15 cellular contexts compared by ENCODE assay signal in the genomic region with DNA sequence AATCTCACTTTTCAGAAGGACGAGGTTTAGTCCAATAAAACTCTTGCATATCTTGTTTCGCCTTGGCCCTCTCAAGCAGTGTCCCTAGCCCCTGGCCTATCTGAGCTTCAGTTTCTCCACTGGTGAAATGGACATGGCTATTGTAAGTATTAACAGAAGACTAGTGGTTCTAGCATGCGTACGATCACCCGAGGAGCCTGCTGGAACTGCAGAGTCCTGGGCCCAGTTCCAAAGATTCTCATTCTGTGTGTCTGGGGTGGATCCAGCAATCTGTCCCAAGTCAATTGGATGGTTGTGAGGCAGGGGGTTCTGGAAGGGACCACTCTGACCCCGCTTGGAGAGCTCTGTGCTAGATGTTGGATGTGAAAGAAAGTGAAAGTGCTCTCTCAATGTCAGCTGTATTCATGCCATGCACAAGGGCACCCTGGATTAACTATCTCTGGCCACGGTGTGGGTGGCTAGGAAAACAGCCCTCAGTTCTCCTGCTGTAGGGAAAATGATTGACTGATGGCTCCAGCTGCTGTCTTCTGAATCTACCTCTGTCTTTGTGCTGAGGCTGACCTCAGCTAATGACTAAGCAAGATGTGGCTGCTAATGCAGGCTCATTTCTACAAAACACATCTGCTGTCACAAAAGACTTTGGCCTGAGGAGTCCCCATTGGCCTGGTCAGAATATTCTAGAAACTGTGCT. TPM values are rescaled to one million over a fixed set of nuclear protein-coding genes. Genes with fewer than 3 reads are reported as not detected.
A peak's percentile ranks its signal among the peaks of the same experiment; 100 is the strongest.
DNase-seq lines count a peak whose midpoint lies in the region; ATAC-seq, FAIRE-seq and TF ChIP-seq lines count a peak whose summit lies in the region.
"Had no signal": no experiment of that assay in that cellular context is flagged by ENCODE, and none has a peak within 500 bp of the region (broad histone marks: within the 10 kb centered on the region; RNA-seq: fewer than 3 reads in every experiment).

No MANE protein-coding gene starts in this region.

- H3K27me3 Mint-ChIP-seq in WTC11 (ENCODE audit: low read depth) = no peaks in the 10 kb centered on the region; the same call in 1 of the 2 replicates

- peak; percentile 55 for ATAC-seq in K562
- ATAC-seq in HepG2 = peak; percentile 62
- no peak for ATAC-seq in WTC11
- ATAC-seq: left colon had no signal

- no peak overlapping the region for H3K4me3 Mint-ChIP-seq in WTC11

- peaks cover 3 to 5% of the 10 kb centered on the region in 2 experiments for H3K4me1 ChIP-seq in K562 (replicated peaks in 1 of 2; ENCODE audit: control insufficient read depth in 2 of 2, insufficient read depth in 2 of 2, low read length in 2 of 2)
- H3K4me1 ChIP-seq in HepG2 (ENCODE audit: insufficient read depth, low read length) = peaks cover 21% of the 10 kb centered on the region; the same call in 1 of the 2 replicates
- no peaks in the 10 kb centered on the region for H3K4me1 ChIP-seq in suprapubic skin

- no peak for TF ChIP-seq CTCF in K562 (IDR thresholded peaks at IDR 0.05 in 2 of 3, conservative IDR thresholded peaks at IDR 0.05 in 1 of 3; ENCODE audit: insufficient read depth in 2 of 3, low read depth in 1 of 3, low read length in 3 of 3)
- TF ChIP-seq CTCF in HepG2 (CRISPR knock-in tag; IDR thresholded peaks at IDR 0.05) = no peak
- no peak for TF ChIP-seq CTCF in suprapubic skin (IDR thresholded peaks at IDR 0.05)
- TF ChIP-seq CTCF in WTC11 (IDR thresholded peaks at IDR 0.05) = no peak

- DNase-seq in DMS53 (lab: John Stamatoyannopoulos, UW) = peak; percentile 15
- DNase-seq in DMS53 treated with DMSO at 0.1 percent for 48 hours (lab: John Stamatoyannopoulos, UW; ENCODE audit: unreplicated experiment) = no peak
- DNase-seq in K562 (ENCODE audit: extremely low read depth in 1 of 4, low spot score in 3 of 4) = peak in 2 of 4 experiments; percentile 12 to 38
- no peak for DNase-seq in HepG2 (ENCODE audit: low spot score)
- peak in 1 of 2 donors; percentile 37 for DNase-seq in suprapubic skin (ENCODE audit: low spot score in 2 of 2)
- no peak for DNase-seq in NCI-H128 (lab: John Stamatoyannopoulos, UW; ENCODE audit: unreplicated experiment)
- DNase-seq in NCI-H1436 (lab: John Stamatoyannopoulos, UW) = no peak
- DNase-seq in WTC11 (ENCODE audit: low spot score) = no peak
- DNase-seq: 8988T, brain microvascular endothelial cell, DMS153, esophagus squamous epithelium, left colon, NCI-H1930, PC-9 had no signal

- H3K79me2 ChIP-seq in K562 (ENCODE audit: control insufficient read depth, insufficient read depth, low read length) = no peaks in the 10 kb centered on the region
- no peaks in the 10 kb centered on the region for H3K79me2 ChIP-seq in HepG2 (ENCODE audit: insufficient read depth, low read length)

- TF ChIP-seq EP300 in K562 (IDR thresholded peaks at IDR 0.05; ENCODE audit: low read length) (no peak), HepG2 (IDR thresholded peaks at IDR 0.05; ENCODE audit: low read depth in 2 of 2, low read length in 2 of 2) (no peak), HepG2 (CRISPR knock-in tag; IDR thresholded peaks at IDR 0.05; ENCODE audit: borderline replicate concordance) (no peak), suprapubic skin (IDR thresholded peaks at IDR 0.05) (no peak)

- intact Hi-C loops in K562 (cut with micrococcal nuclease) = no loop called here
- intact Hi-C loops in HepG2 (cut with micrococcal nuclease; ENCODE audit: unreplicated experiment) = no loop called here

- H3K4me2 ChIP-seq in K562 (ENCODE audit: insufficient read depth, low read length) (no peak overlapping the region), HepG2 (ENCODE audit: low read depth, low read length) (peak overlapping the region; percentile 72)
- H3K4me2 ChIP-seq: PC-9 had no signal

- peak overlapping the region; percentile 53; the same call in 1 of the 2 replicates for H2AFZ ChIP-seq in K562 (ENCODE audit: low read depth, low read length)
- peak overlapping the region; percentile 37 for H2AFZ ChIP-seq in HepG2 (ENCODE audit: low read length)
- H2AFZ ChIP-seq: PC-9 had no signal

- no peak overlapping the region for H3K27ac Mint-ChIP-seq in WTC11

- H3K36me3 Mint-ChIP-seq in WTC11 = no peaks in the 10 kb centered on the region

- H3K27me3 ChIP-seq in K562 (ENCODE audit: control insufficient read depth in 2 of 2, insufficient read depth in 2 of 2, low read length in 2 of 2) (no peaks in the 10 kb centered on the region), HepG2 (ENCODE audit: control insufficient read depth in 1 of 2, insufficient read depth in 2 of 2, low read length in 2 of 2) (no peaks in the 10 kb centered on the region; a peak in 1 of 5 replicates), suprapubic skin (no peaks in the 10 kb centered on the region)
- H3K27me3 ChIP-seq: brain microvascular endothelial cell, esophagus squamous epithelium had no signal

- POLR2A ChIA-PET in K562 (lab: Yijun Ruan, JAX) = interaction anchor here (0.6 kb wide), 2 partner anchors 66 to 855 kb away, joined by 3 read pairs; a partner anchor contains a TSS
- POLR2A ChIA-PET in HepG2 (lab: Yijun Ruan, JAX) = no interaction called here
- POLR2A ChIA-PET in WTC11 (lab: Charles Lee) = no interaction called here

- CTCF ChIA-PET in K562 (lab: Yijun Ruan, JAX; ENCODE audit: low intra/inter-chr PET ratio) = no interaction called here
- CTCF ChIA-PET in HepG2 (lab: Yijun Ruan, JAX; ENCODE audit: low intra/inter-chr PET ratio, low total read pairs) = no interaction called here
- CTCF ChIA-PET in WTC11 (lab: Charles Lee) = no interaction called here

- no peaks in the 10 kb centered on the region for H4K20me1 ChIP-seq in K562 (replicated peaks; ENCODE audit: control insufficient read depth, insufficient read depth, low read length)
- H4K20me1 ChIP-seq in HepG2 (ENCODE audit: insufficient read depth, low read length) = no peaks in the 10 kb centered on the region

- 55% methylated on average over 7 of the region's 7 CpGs for WGBS in K562 (ENCODE audit: insufficient coverage, low coverage, missing lambda C conversion rate)
- 34% methylated on average over 6 of the region's 7 CpGs for WGBS in HepG2 (ENCODE audit: low lambda C conversion rate)
- 78% methylated on average over 7 of the region's 7 CpGs for WGBS in suprapubic skin

- H3K36me3 ChIP-seq in K562 (ENCODE audit: control insufficient read depth, insufficient read depth, low read length) (no peaks in the 10 kb centered on the region), HepG2 (replicated peaks in 1 of 2; ENCODE audit: control insufficient read depth in 1 of 2, insufficient read depth in 2 of 2, low read length in 2 of 2) (no peaks in the 10 kb centered on the region), suprapubic skin (no peaks in the 10 kb centered on the region)
- H3K36me3 ChIP-seq: brain microvascular endothelial cell, esophagus squamous epithelium had no signal

- no peaks in the 10 kb centered on the region for H3K4me1 Mint-ChIP-seq in WTC11

- no peak for TF ChIP-seq POLR2A in K562 (conservative IDR thresholded peaks at IDR 0.05)
- TF ChIP-seq POLR2A in HepG2 (IDR thresholded peaks at IDR 0.05; ENCODE audit: insufficient read depth in 1 of 2, low read depth in 2 of 2, low read length in 2 of 2) = no peak
- TF ChIP-seq POLR2A in suprapubic skin (IDR thresholded peaks at IDR 0.05) = no peak

- TF ChIP-seq RAD21 in K562 (CRISPR knock-in tag; conservative IDR thresholded peaks at IDR 0.05 in 1 of 2, IDR thresholded peaks at IDR 0.05 in 1 of 2) = no peak
- TF ChIP-seq RAD21 in HepG2 (CRISPR knock-in tag; IDR thresholded peaks at IDR 0.05) = no peak

- no peaks in the 10 kb centered on the region for H3K9me1 ChIP-seq in K562 (ENCODE audit: control insufficient read depth, insufficient read depth, low read length)

- H3K9ac ChIP-seq in K562 (ENCODE audit: insufficient read depth in 1 of 2, low read depth in 2 of 2, low read length in 2 of 2) (no peak overlapping the region), HepG2 (ENCODE audit: insufficient read depth, low read depth, low read length) (peak overlapping the region; percentile 40)

- H3K4me3 ChIP-seq in K562 (no peak overlapping the region), HepG2 (replicated peaks in 1 of 3; ENCODE audit: insufficient read depth in 1 of 3, low read depth in 2 of 3, low read length in 3 of 3) (peak overlapping the region; percentile 42 to 59 (median 54); a peak in 5 of 6 replicates), suprapubic skin (peak overlapping the region; percentile 18)
- H3K4me3 ChIP-seq: PC-9 had no signal

- H3K9me3 ChIP-seq in K562 (replicated peaks; ENCODE audit: control insufficient read depth, insufficient read depth, low read depth, low read length) (no peaks in the 10 kb centered on the region; the same call in 1 of the 2 replicates), HepG2 (ENCODE audit: low read length) (peaks cover 2% of the 10 kb centered on the region; the same call in 1 of the 2 replicates), suprapubic skin (no peaks in the 10 kb centered on the region)
- H3K9me3 ChIP-seq: esophagus squamous epithelium had no signal

- BruUV-seq in K562 (replicated peaks; lab: Mats Ljungman, UMichigan) = no TSS peak
- no TSS peak for BruUV-seq in HepG2 (replicated peaks; lab: Mats Ljungman, UMichigan)

- FAIRE-seq in K562 (lab: Jason Lieb, UNC) = peak; percentile 54
- no peak for FAIRE-seq in HepG2 (lab: Jason Lieb, UNC)

- no peaks in the 10 kb centered on the region for H3K9me3 Mint-ChIP-seq in WTC11

- H3K27ac ChIP-seq in K562 (ENCODE audit: extremely low read depth, low read depth, low read length) (no peak overlapping the region), HepG2 (ENCODE audit: extremely low read length, insufficient read depth, low read length) (no peak overlapping the region), suprapubic skin (no peak overlapping the region)
- H3K27ac ChIP-seq: brain microvascular endothelial cell, esophagus squamous epithelium, PC-9 had no signal

- in situ Hi-C loops in K562 (cut with MboI) (no loop called here), HepG2 (cut with HindIII; ENCODE audit: extremely low pct_ligation_motif_present, low pct_unique_long_range_greater_than_20kb) (no loop called here)

RNA-seq across cellular contexts. Expression of a gene that starts 1.9 kb away (rescaled TPM):
- not detected in 2 replicates for total RNA-seq in K562 (2011; cell fraction: chromatin; rRNA removed; ENCODE audit: low replicate concordance)
- total RNA-seq in K562 (2011; cell fraction: nucleolus; rRNA removed) = not detected in 2 replicates
- not detected in 2 replicates for total RNA-seq in K562 (2011; cell fraction: nucleoplasm; rRNA removed)
- total RNA-seq in K562 (2014; rRNA removed) = not detected in 2 replicates
- not detected in 2 replicates for total RNA-seq in K562 (2014; rRNA removed; fragmentation: Illumina TruSeq; extraction: Trizol)
- not detected in 2 replicates for total RNA-seq in K562 (2015; rRNA removed; fragmentation: Illumina TruSeq; extraction: Trizol)
- not detected in 2 replicates for total RNA-seq in K562 (2021)
- polyA plus RNA-seq in K562 (2011; rRNA removed) = not detected in 2 replicates
- polyA plus RNA-seq in K562 (2011; cell fraction: cytosol; rRNA removed) = not detected in 2 replicates
- not detected in 2 replicates for polyA plus RNA-seq in K562 (2011; cell fraction: nucleus; rRNA removed)
- polyA plus RNA-seq in K562 (2012) = 0.19 TPM in 1 of 2 replicates, not detected in the other
- not detected in 2 replicates for polyA plus RNA-seq in K562 (2014; fragmentation: Illumina TruSeq; extraction: Trizol)
- not detected for polyA plus RNA-seq in K562 (2014; fragmentation: Nextera tagmentation; extraction: Ambion mirVana)
- polyA plus RNA-seq in K562 (2014; rRNA removed) = not detected in 2 replicates
- not detected in 2 replicates for polyA minus RNA-seq in K562 (2011; rRNA and poly(A)+ RNA removed)
- polyA minus RNA-seq in K562 (2011; cell fraction: cytosol; rRNA and poly(A)+ RNA removed) = not detected in 2 replicates
- polyA minus RNA-seq in K562 (2011; cell fraction: nucleus; rRNA and poly(A)+ RNA removed) = not detected in 2 replicates
- total RNA-seq in HepG2 (2016; rRNA removed; fragmentation: Illumina TruSeq; extraction: Trizol) = 0.11 TPM in 1 of 2 replicates, not detected in the other
- total RNA-seq in HepG2 (2016; cell fraction: cytosol; rRNA removed; fragmentation: Illumina TruSeq; extraction: Trizol; ENCODE audit: low read depth) = not detected in 2 replicates
- not detected in 2 replicates for total RNA-seq in HepG2 (2016; cell fraction: insoluble cytoplasmic fraction; rRNA removed; fragmentation: Illumina TruSeq; extraction: Trizol)
- total RNA-seq in HepG2 (2016; cell fraction: membrane; rRNA removed; fragmentation: Illumina TruSeq; extraction: Trizol) = not detected in 2 replicates
- total RNA-seq in HepG2 (2016; cell fraction: nucleus; rRNA removed; fragmentation: Illumina TruSeq; extraction: Trizol) = not detected in 2 replicates
- 0.16 and 0.18 TPM in 2 replicates for polyA plus RNA-seq in HepG2 (2011; rRNA removed)
- polyA plus RNA-seq in HepG2 (2011; cell fraction: cytosol; rRNA removed) = 0.14 and 0.15 TPM in 2 replicates
- polyA plus RNA-seq in HepG2 (2011; cell fraction: nucleus; rRNA removed) = 0.28 TPM in 1 of 2 replicates, not detected in the other
- polyA plus RNA-seq in HepG2 (2012) = 0.09 and 0.15 TPM in 2 replicates
- not detected in 2 replicates for polyA plus RNA-seq in HepG2 (2016; cell fraction: cytosol; fragmentation: Illumina TruSeq; extraction: Trizol; ENCODE audit: low read depth)
- not detected in 2 replicates for polyA plus RNA-seq in HepG2 (2016; cell fraction: insoluble cytoplasmic fraction; fragmentation: Illumina TruSeq; extraction: Trizol; ENCODE audit: low read depth)
- not detected in 2 replicates for polyA plus RNA-seq in HepG2 (2016; cell fraction: membrane; fragmentation: Illumina TruSeq; extraction: Trizol; ENCODE audit: low read depth)
- polyA plus RNA-seq in HepG2 (2016; cell fraction: nucleus; fragmentation: Illumina TruSeq; extraction: Trizol; ENCODE audit: insufficient read depth, low read depth) = not detected in 2 replicates
- polyA minus RNA-seq in HepG2 (2011; rRNA and poly(A)+ RNA removed; ENCODE audit: low replicate concordance) = 0.14 and 0.82 TPM in 2 replicates
- not detected in 2 replicates for polyA minus RNA-seq in HepG2 (2011; cell fraction: cytosol; rRNA and poly(A)+ RNA removed)
- not detected in 2 replicates for polyA minus RNA-seq in HepG2 (2011; cell fraction: nucleus; rRNA and poly(A)+ RNA removed)
- total RNA-seq in suprapubic skin = 1 to 10 TPM in 2 of 4 donors, under 1 TPM in 1, not detected in 1; 0.39 to 1.8 (median 1.4) TPM
- 0.11 TPM in 1 of 3 replicates, not detected in the others for total RNA-seq in WTC11 (2021)
- total RNA-seq: PC-9 had no signal

RNA-seq across cellular contexts. Expression of a gene that starts 16.5 kb away (rescaled TPM):
- total RNA-seq in K562 (2011; cell fraction: chromatin; rRNA removed; ENCODE audit: low replicate concordance) = 0.19 and 0.35 TPM in 2 replicates
- 0.17 and 0.39 TPM in 2 replicates for total RNA-seq in K562 (2011; cell fraction: nucleolus; rRNA removed)
- total RNA-seq in K562 (2011; cell fraction: nucleoplasm; rRNA removed) = 0.53 and 0.66 TPM in 2 replicates
- total RNA-seq in K562 (2014; rRNA removed) (0.45 and 0.57 TPM in 2 replicates), K562 (2014; rRNA removed; fragmentation: Illumina TruSeq; extraction: Trizol) (0.65 and 0.83 TPM in 2 replicates), K562 (2015; rRNA removed; fragmentation: Illumina TruSeq; extraction: Trizol) (0.57 and 0.87 TPM in 2 replicates), K562 (2021) (1.3 and 1.4 TPM in 2 replicates), HepG2 (2016; rRNA removed; fragmentation: Illumina TruSeq; extraction: Trizol) (0.15 TPM in 1 of 2 replicates, not detected in the other), suprapubic skin (1 to 10 TPM; 1.3 to 3.9 (median 2.3) TPM), WTC11 (2021) (3.6 to 4.3 TPM (median 4.1 TPM) in 3 replicates)
- polyA plus RNA-seq in K562 (2011; rRNA removed) (0.45 and 0.53 TPM in 2 replicates), K562 (2014; fragmentation: Illumina TruSeq; extraction: Trizol) (1.4 and 1.6 TPM in 2 replicates), K562 (2014; fragmentation: Nextera tagmentation; extraction: Ambion mirVana) (under 1 TPM; 0.01 to 0.24 TPM), K562 (2014; rRNA removed) (0.85 and 0.91 TPM in 2 replicates), HepG2 (2011; rRNA removed) (0.01 and 0.07 TPM in 2 replicates)
- polyA plus RNA-seq in K562 (2011; cell fraction: cytosol; rRNA removed) = 0.29 and 0.36 TPM in 2 replicates
- 0.25 and 0.26 TPM in 2 replicates for polyA plus RNA-seq in K562 (2011; cell fraction: nucleus; rRNA removed)
- 1.4 and 3.0 TPM in 2 replicates for polyA plus RNA-seq in K562 (2012)
- 0.42 and 0.84 TPM in 2 replicates for polyA minus RNA-seq in K562 (2011; rRNA and poly(A)+ RNA removed)
- not detected in 2 replicates for polyA minus RNA-seq in K562 (2011; cell fraction: cytosol; rRNA and poly(A)+ RNA removed)
- polyA minus RNA-seq in K562 (2011; cell fraction: nucleus; rRNA and poly(A)+ RNA removed) = 0.22 and 0.27 TPM in 2 replicates
- total RNA-seq in HepG2 (2016; cell fraction: cytosol; rRNA removed; fragmentation: Illumina TruSeq; extraction: Trizol; ENCODE audit: low read depth) = not detected in 2 replicates
- 0.04 and 0.07 TPM in 2 replicates for total RNA-seq in HepG2 (2016; cell fraction: insoluble cytoplasmic fraction; rRNA removed; fragmentation: Illumina TruSeq; extraction: Trizol)
- not detected in 2 replicates for total RNA-seq in HepG2 (2016; cell fraction: membrane; rRNA removed; fragmentation: Illumina TruSeq; extraction: Trizol)
- 0.16 TPM in 1 of 2 replicates, not detected in the other for total RNA-seq in HepG2 (2016; cell fraction: nucleus; rRNA removed; fragmentation: Illumina TruSeq; extraction: Trizol)
- polyA plus RNA-seq in HepG2 (2011; cell fraction: cytosol; rRNA removed) = 0.01 and 0.10 TPM in 2 replicates
- 0.09 and 0.13 TPM in 2 replicates for polyA plus RNA-seq in HepG2 (2011; cell fraction: nucleus; rRNA removed)
- 0.04 TPM in 1 of 2 replicates, not detected in the other for polyA plus RNA-seq in HepG2 (2012)
- polyA plus RNA-seq in HepG2 (2016; cell fraction: cytosol; fragmentation: Illumina TruSeq; extraction: Trizol; ENCODE audit: low read depth) = not detected in 2 replicates
- 0.09 TPM in 1 of 2 replicates, not detected in the other for polyA plus RNA-seq in HepG2 (2016; cell fraction: insoluble cytoplasmic fraction; fragmentation: Illumina TruSeq; extraction: Trizol; ENCODE audit: low read depth)
- 0.03 TPM in 1 of 2 replicates, not detected in the other for polyA plus RNA-seq in HepG2 (2016; cell fraction: membrane; fragmentation: Illumina TruSeq; extraction: Trizol; ENCODE audit: low read depth)
- polyA plus RNA-seq in HepG2 (2016; cell fraction: nucleus; fragmentation: Illumina TruSeq; extraction: Trizol; ENCODE audit: insufficient read depth, low read depth) = 0.18 TPM in 1 of 2 replicates, not detected in the other
- not detected in 2 replicates for polyA minus RNA-seq in HepG2 (2011; rRNA and poly(A)+ RNA removed; ENCODE audit: low replicate concordance)
- polyA minus RNA-seq in HepG2 (2011; cell fraction: cytosol; rRNA and poly(A)+ RNA removed) = not detected in 2 replicates
- not detected in 2 replicates for polyA minus RNA-seq in HepG2 (2011; cell fraction: nucleus; rRNA and poly(A)+ RNA removed)

RNA-seq across cellular contexts. Expression of a gene that starts 36.4 kb away (rescaled TPM):
- total RNA-seq in K562 (2011; cell fraction: chromatin; rRNA removed; ENCODE audit: low replicate concordance) = 10.2 and 14.8 TPM in 2 replicates
- total RNA-seq in K562 (2011; cell fraction: nucleolus; rRNA removed) = 6.7 and 10.7 TPM in 2 replicates
- total RNA-seq in K562 (2011; cell fraction: nucleoplasm; rRNA removed) = 9.2 and 12.3 TPM in 2 replicates
- 5.0 and 5.5 TPM in 2 replicates for total RNA-seq in K562 (2014; rRNA removed)
- total RNA-seq in K562 (2014; rRNA removed; fragmentation: Illumina TruSeq; extraction: Trizol) = 5.6 and 6.5 TPM in 2 replicates
- total RNA-seq in K562 (2015; rRNA removed; fragmentation: Illumina TruSeq; extraction: Trizol) = 6.9 and 8.2 TPM in 2 replicates
- 4.4 and 4.8 TPM in 2 replicates for total RNA-seq in K562 (2021)
- polyA plus RNA-seq in K562 (2011; rRNA removed) = 0.38 and 3.0 TPM in 2 replicates
- polyA plus RNA-seq in K562 (2011; cell fraction: cytosol; rRNA removed) = 0.18 and 1.5 TPM in 2 replicates
- 0.21 and 3.3 TPM in 2 replicates for polyA plus RNA-seq in K562 (2011; cell fraction: nucleus; rRNA removed)
- polyA plus RNA-seq in K562 (2012) = 7.0 and 23.4 TPM in 2 replicates
- 6.0 and 6.6 TPM in 2 replicates for polyA plus RNA-seq in K562 (2014; fragmentation: Illumina TruSeq; extraction: Trizol)
- polyA plus RNA-seq in K562 (2014; fragmentation: Nextera tagmentation; extraction: Ambion mirVana) = 1 to 10 TPM; 5.7 to 6.6 TPM
- polyA plus RNA-seq in K562 (2014; rRNA removed) = 3.7 and 5.3 TPM in 2 replicates
- polyA minus RNA-seq in K562 (2011; rRNA and poly(A)+ RNA removed) = 0.87 and 3.6 TPM in 2 replicates
- polyA minus RNA-seq in K562 (2011; cell fraction: cytosol; rRNA and poly(A)+ RNA removed) = 0.86 TPM in 1 of 2 replicates, not detected in the other
- polyA minus RNA-seq in K562 (2011; cell fraction: nucleus; rRNA and poly(A)+ RNA removed) = 0.11 and 2.2 TPM in 2 replicates
- total RNA-seq in HepG2 (2016; rRNA removed; fragmentation: Illumina TruSeq; extraction: Trizol) = not detected in 2 replicates
- not detected in 2 replicates for total RNA-seq in HepG2 (2016; cell fraction: cytosol; rRNA removed; fragmentation: Illumina TruSeq; extraction: Trizol; ENCODE audit: low read depth)
- total RNA-seq in HepG2 (2016; cell fraction: insoluble cytoplasmic fraction; rRNA removed; fragmentation: Illumina TruSeq; extraction: Trizol) = not detected in 2 replicates
- total RNA-seq in HepG2 (2016; cell fraction: membrane; rRNA removed; fragmentation: Illumina TruSeq; extraction: Trizol) = not detected in 2 replicates
- not detected in 2 replicates for total RNA-seq in HepG2 (2016; cell fraction: nucleus; rRNA removed; fragmentation: Illumina TruSeq; extraction: Trizol)
- polyA plus RNA-seq in HepG2 (2011; rRNA removed) = not detected in 2 replicates
- not detected in 2 replicates for polyA plus RNA-seq in HepG2 (2011; cell fraction: cytosol; rRNA removed)
- polyA plus RNA-seq in HepG2 (2011; cell fraction: nucleus; rRNA removed) = not detected in 2 replicates
- polyA plus RNA-seq in HepG2 (2012) = not detected in 2 replicates
- not detected in 2 replicates for polyA plus RNA-seq in HepG2 (2016; cell fraction: cytosol; fragmentation: Illumina TruSeq; extraction: Trizol; ENCODE audit: low read depth)
- not detected in 2 replicates for polyA plus RNA-seq in HepG2 (2016; cell fraction: insoluble cytoplasmic fraction; fragmentation: Illumina TruSeq; extraction: Trizol; ENCODE audit: low read depth)
- not detected in 2 replicates for polyA plus RNA-seq in HepG2 (2016; cell fraction: membrane; fragmentation: Illumina TruSeq; extraction: Trizol; ENCODE audit: low read depth)
- polyA plus RNA-seq in HepG2 (2016; cell fraction: nucleus; fragmentation: Illumina TruSeq; extraction: Trizol; ENCODE audit: insufficient read depth, low read depth) = not detected in 2 replicates
- polyA minus RNA-seq in HepG2 (2011; rRNA and poly(A)+ RNA removed; ENCODE audit: low replicate concordance) = not detected in 2 replicates
- not detected in 2 replicates for polyA minus RNA-seq in HepG2 (2011; cell fraction: cytosol; rRNA and poly(A)+ RNA removed)
- polyA minus RNA-seq in HepG2 (2011; cell fraction: nucleus; rRNA and poly(A)+ RNA removed) = not detected in 2 replicates
- total RNA-seq in suprapubic skin = not detected
- total RNA-seq in WTC11 (2021) = 0.14 to 0.24 TPM in 2 of 3 replicates, not detected in the other
- total RNA-seq: PC-9 had no signal
